Comparison of ENCODE assay signal across 13 cellular contexts in genomic region chr3:59426851-59427565, GRCh38.
A peak's percentile ranks its signal among the peaks of the same experiment; 100 is the strongest.
DNase-seq lines count a peak whose midpoint lies in the region; ATAC-seq and TF ChIP-seq lines count a peak whose summit lies in the region.
"Had no signal": no experiment of that assay in that cellular context is flagged by ENCODE, and none has a peak within 500 bp of the region (broad histone marks: within the 10 kb centered on the region; RNA-seq: fewer than 3 reads in every experiment).

No MANE protein-coding gene starts in this region.

- no peak overlapping the region for H3K4me2 ChIP-seq in fibroblast of lung (ENCODE audit: extremely low read depth, insufficient read depth, low read length)
- H3K4me2 ChIP-seq: SK-N-SH had no signal

- H3K36me3 Mint-ChIP-seq in T-helper 2 cell treated with Interferon-gamma antibody and Interleukin-4, amounts not matched to agents 5 μg/mL and 100 μg/mL, for 36 hours (ENCODE audit: low read depth), result no peaks in the 10 kb centered on the region

- no peak overlapping the region for H3K9ac ChIP-seq in fibroblast of lung (ENCODE audit: insufficient read depth, low read length)
- H3K9ac ChIP-seq: SK-N-SH had no signal

- intact Hi-C loops in right cardiac atrium (cut with DNase I), result no loop called here
- intact Hi-C loops in left colon (cut with DNase I, micrococcal nuclease), result no loop called here

- no peak for ATAC-seq in right cardiac atrium
- ATAC-seq in left colon, result no peak
- ATAC-seq: HCT116 had no signal

- H3K4me1 Mint-ChIP-seq in T-helper 2 cell treated with Interferon-gamma antibody and Interleukin-4, amounts not matched to agents 5 μg/mL and 100 μg/mL, for 36 hours (ENCODE audit: low read depth), result peaks cover 43% of the 10 kb centered on the region

- no peaks in the 10 kb centered on the region for H3K79me2 ChIP-seq in fibroblast of lung (ENCODE audit: control insufficient read depth, insufficient read depth, low read length)

- H3K4me3 ChIP-seq in right atrium auricular region, result no peak overlapping the region
- no peak overlapping the region for H3K4me3 ChIP-seq in right cardiac atrium (ENCODE audit: low read length)
- H3K4me3 ChIP-seq in fibroblast of lung (replicated peaks in 1 of 4; ENCODE audit: control extremely low read depth in 1 of 4, insufficient read depth in 1 of 4, low read depth in 3 of 4, low read length in 4 of 4), result no peak overlapping the region
- H3K4me3 ChIP-seq: esophagus muscularis mucosa, spleen had no signal

- peak overlapping the region; percentile 65 for H3K27ac Mint-ChIP-seq in T-helper 2 cell treated with Interferon-gamma antibody and Interleukin-4, amounts not matched to agents 5 μg/mL and 100 μg/mL, for 36 hours

- TF ChIP-seq CTCF in right atrium auricular region (IDR thresholded peaks at IDR 0.05) (no peak), fibroblast of lung (conservative IDR thresholded peaks at IDR 0.05 in 1 of 2, IDR thresholded peaks at IDR 0.05 in 1 of 2; ENCODE audit: low read depth in 1 of 2, low read length in 2 of 2) (no peak)

- H3K9me3 Mint-ChIP-seq in T-helper 2 cell treated with Interferon-gamma antibody and Interleukin-4, amounts not matched to agents 5 μg/mL and 100 μg/mL, for 36 hours, result no peaks in the 10 kb centered on the region

- H3K27ac ChIP-seq in right atrium auricular region, result no peak overlapping the region
- no peak overlapping the region for H3K27ac ChIP-seq in right cardiac atrium (ENCODE audit: low read length)
- no peak overlapping the region for H3K27ac ChIP-seq in fibroblast of lung (ENCODE audit: insufficient read depth, low read length)
- H3K27ac ChIP-seq: esophagus muscularis mucosa, spleen had no signal

- no peaks in the 10 kb centered on the region for H3K27me3 ChIP-seq in right atrium auricular region
- H3K27me3 ChIP-seq in right cardiac atrium (ENCODE audit: control insufficient read depth, insufficient read depth), result no peaks in the 10 kb centered on the region
- H3K27me3 ChIP-seq in fibroblast of lung (ENCODE audit: control insufficient read depth, insufficient read depth, low read length), result no peaks in the 10 kb centered on the region
- H3K27me3 ChIP-seq: esophagus muscularis mucosa, spleen had no signal

- no peaks in the 10 kb centered on the region for H3K27me3 Mint-ChIP-seq in T-helper 2 cell treated with Interferon-gamma antibody and Interleukin-4, amounts not matched to agents 5 μg/mL and 100 μg/mL, for 36 hours (ENCODE audit: low read depth)

- DNase-seq in right atrium auricular region (ENCODE audit: low spot score), result peak; percentile 53
- DNase-seq in right cardiac atrium, result no peak
- DNase-seq in T-helper 2 cell treated with Interferon-gamma antibody and Interleukin-4, amounts not matched to agents 5 μg/mL and 100 μg/mL, for 36 hours (ENCODE audit: low spot score), result no peak
- peak; percentile 74 to 95 for DNase-seq in fibroblast of lung (ENCODE audit: low read depth in 2 of 2)
- no peak for DNase-seq in T1000 (lab: John Stamatoyannopoulos, UW)
- DNase-seq in SHP77 (lab: John Stamatoyannopoulos, UW), result no peak
- no peak for DNase-seq in ureter (ENCODE audit: low spot score)
- DNase-seq in left colon, result no peak
- DNase-seq: NCI-H2107, SK-N-SH, spleen had no signal

- no peaks in the 10 kb centered on the region for H4K20me1 ChIP-seq in fibroblast of lung (ENCODE audit: control insufficient read depth, extremely low read depth, insufficient read depth, low read length)

- H3K9me3 ChIP-seq in right atrium auricular region, result no peaks in the 10 kb centered on the region
- no peaks in the 10 kb centered on the region for H3K9me3 ChIP-seq in right cardiac atrium (ENCODE audit: control insufficient read depth, low read length)
- H3K9me3 ChIP-seq in fibroblast of lung (ENCODE audit: control insufficient read depth, insufficient read depth, low read depth, low read length), result no peaks in the 10 kb centered on the region
- H3K9me3 ChIP-seq: esophagus muscularis mucosa, SK-N-SH, spleen had no signal

- no peaks in the 10 kb centered on the region for H3K36me3 ChIP-seq in right atrium auricular region
- no peaks in the 10 kb centered on the region for H3K36me3 ChIP-seq in fibroblast of lung (ENCODE audit: control insufficient read depth, insufficient read depth, low read length)
- H3K36me3 ChIP-seq: esophagus muscularis mucosa, spleen had no signal

- H2AFZ ChIP-seq in fibroblast of lung (ENCODE audit: low read length), result no peak overlapping the region

- WGBS in right cardiac atrium, result 79% methylated on average over 9 of the region's 9 CpGs

- H3K4me1 ChIP-seq in right atrium auricular region, result no peaks in the 10 kb centered on the region
- no peaks in the 10 kb centered on the region for H3K4me1 ChIP-seq in right cardiac atrium (ENCODE audit: control insufficient read depth, insufficient read depth, low read length)
- H3K4me1 ChIP-seq in fibroblast of lung (ENCODE audit: control insufficient read depth, extremely low read depth, insufficient read depth, low read length), result peaks cover 26% of the 10 kb centered on the region

- H3K4me3 Mint-ChIP-seq in T-helper 2 cell treated with Interferon-gamma antibody and Interleukin-4, amounts not matched to agents 5 μg/mL and 100 μg/mL, for 36 hours, result peak overlapping the region; percentile 40

Comparison
In these comparisons a context has a peak if more than half of its experiments do, and no peak if none do; other contexts are left out.
1. DNase-seq: peak in right atrium auricular region (single experiment) and fibroblast of lung (2 of 2); none in right cardiac atrium (0 of 3), T-helper 2 cell treated with Interferon-gamma antibody and Interleukin-4, amounts not matched to agents 5 μg/mL and 100 μg/mL, for 36 hours (single experiment), T1000 (single experiment), SHP77 (0 of 2), ureter (single experiment) and left colon (0 of 2).